ENCODE assay signal across 7 cellular contexts in genomic region chr9:132944294-132945185, GRCh38. TPM values are rescaled to one million over a fixed set of nuclear protein-coding genes. Genes with fewer than 3 reads are reported as not detected.
DNase-seq lines count a peak whose midpoint lies in the region; ATAC-seq and TF ChIP-seq lines count a peak whose summit lies in the region.

Gene TSC1, minus strand, starts transcription at chr9:132944616. Its CDS starts 15,744 bp downstream, at chr9:132928872.

- peak within 1 kb of the TSS; percentile 86 for H3K4me3 ChIP-seq in iPS-18c (ENCODE audit: insufficient read depth, low read depth, low read length)
- peak within 1 kb of the TSS; percentile 91 to 93 (median 92) for H3K4me3 ChIP-seq in skeletal muscle tissue (ENCODE audit: low read length in 3 of 3)

- H3K9me3 ChIP-seq in iPS-18c (ENCODE audit: control insufficient read depth, insufficient read depth, low read length) (no peaks in the 10 kb centered on the region), skeletal muscle tissue (ENCODE audit: control insufficient read depth in 3 of 3, low read length in 3 of 3) (no peaks in the 10 kb centered on the region)

- H3K9ac ChIP-seq in skeletal muscle tissue (ENCODE audit: low read depth in 1 of 3, low read length in 3 of 3): peak within 1 kb of the TSS; percentile 90 to 99 (median 99)

- no peaks in the 10 kb centered on the region for H3K36me3 ChIP-seq in skeletal muscle tissue (ENCODE audit: control insufficient read depth in 3 of 3, insufficient read depth in 3 of 3, low read length in 3 of 3)

- peaks cover 23 to 33% (median 30%) of the 10 kb centered on the region in 3 donors for H3K4me1 ChIP-seq in skeletal muscle tissue (ENCODE audit: control insufficient read depth in 3 of 3, insufficient read depth in 3 of 3, low read length in 3 of 3)

- no peak for TF ChIP-seq CTCF in VCaP (conservative IDR thresholded peaks at IDR 0.05)

- in situ Hi-C loops in T47D (cut with HindIII; ENCODE audit: low pct_unique_long_range_greater_than_20kb, low sequenced_read_pairs): no loop called here

- peak; percentile 53 for ATAC-seq in GM18520 (IDR thresholded peaks at IDR 0.05; ENCODE audit: unreplicated experiment)
- peak; percentile 62 for ATAC-seq in HG03103 (IDR thresholded peaks at IDR 0.05; ENCODE audit: low read depth, unreplicated experiment)

- H3K27ac ChIP-seq in VCaP (peak within 1 kb of the TSS; percentile 96), skeletal muscle tissue (ENCODE audit: low read depth, low read length) (peak within 1 kb of the TSS; percentile 99)

- H3K27me3 ChIP-seq in skeletal muscle tissue (ENCODE audit: control insufficient read depth in 3 of 3, insufficient read depth in 3 of 3, low read length in 3 of 3): no peaks in the 10 kb centered on the region

- DNase-seq in NCI-H2196 (lab: John Stamatoyannopoulos, UW; ENCODE audit: unreplicated experiment) (peak; percentile 89), T47D (ENCODE audit: low read depth in 1 of 2, low spot score in 1 of 2) (peak; percentile 86 to 99)

RNA-seq across cellular contexts. Expression of gene TSC1, which starts in this region (rescaled TPM):
- 23.0 TPM for total RNA-seq in skeletal muscle tissue

Comparison
In these comparisons a context has a peak if more than half of its experiments do, and no peak if none do; other contexts are left out.
1. Peak in every context shown above with its lines: DNase-seq, ATAC-seq, H3K4me3 ChIP-seq and H3K27ac ChIP-seq.